In the genomic region with DNA sequence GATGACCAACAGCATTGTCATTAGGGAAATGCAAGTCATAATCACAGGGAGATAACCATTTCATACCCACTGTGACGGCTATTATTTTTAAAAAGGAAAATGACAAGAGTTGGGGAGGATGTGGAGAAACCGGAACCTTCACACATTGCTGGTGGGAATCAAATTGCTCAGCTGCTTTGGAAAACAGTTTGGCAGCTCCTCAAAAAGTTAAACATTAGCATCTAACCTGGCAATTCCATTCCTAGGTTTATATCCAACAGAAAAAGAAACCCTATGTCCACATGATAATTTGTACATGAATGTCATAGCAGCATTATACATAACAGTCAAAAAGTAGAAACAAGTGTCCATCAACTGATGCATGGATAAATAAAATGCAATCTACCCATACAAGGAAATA, we compare ENCODE assay signal across 27 cellular contexts. TPM values are rescaled to one million over a fixed set of nuclear protein-coding genes. Genes with fewer than 3 reads are reported as not detected.
DNase-seq lines count a peak whose midpoint lies in the region; ATAC-seq, FAIRE-seq and TF ChIP-seq lines count a peak whose summit lies in the region.
"Had no signal": no experiment of that assay in that cellular context is flagged by ENCODE, and none has a peak within 500 bp of the region (broad histone marks: within the 10 kb centered on the region; RNA-seq: fewer than 3 reads in every experiment).

No MANE protein-coding gene starts in this region.

- H3K9me3 ChIP-seq in mucosa of descending colon: no peaks in the 10 kb centered on the region
- no peaks in the 10 kb centered on the region for H3K9me3 ChIP-seq in effector memory CD4-positive, alpha-beta T cell (ENCODE audit: control insufficient read depth, low read length)
- H3K9me3 ChIP-seq: A549; BE2C; BLaER1 treated with 17β-estradiol and CSF1 and Interleukin-3, amounts not matched to agents 10 nM and 100 nM had no signal

- no peak overlapping the region for H3K4me3 ChIP-seq in mucosa of descending colon
- no peak overlapping the region for H3K4me3 ChIP-seq in effector memory CD4-positive, alpha-beta T cell (ENCODE audit: insufficient read depth, low read depth, low read length, poor library complexity, severe bottlenecking)
- H3K4me3 ChIP-seq: A549; BLaER1 treated with 17β-estradiol and CSF1 and Interleukin-3, amounts not matched to agents 10 nM and 100 nM; GM12878; GM23248 had no signal

- H3K36me3 ChIP-seq in mucosa of descending colon (ENCODE audit: low read depth): no peaks in the 10 kb centered on the region
- H3K36me3 ChIP-seq in effector memory CD4-positive, alpha-beta T cell (ENCODE audit: control insufficient read depth, insufficient read depth, low read length): no peaks in the 10 kb centered on the region
- H3K36me3 ChIP-seq: BE2C; BLaER1 treated with 17β-estradiol and CSF1 and Interleukin-3, amounts not matched to agents 10 nM and 100 nM had no signal

- no peak for DNase-seq in HTR-8/SVneo (ENCODE audit: insufficient read length, low spot score)
- DNase-seq in NCI-H146 treated with DMSO at 0.1 percent for 48 hours (lab: John Stamatoyannopoulos, UW; ENCODE audit: unreplicated experiment): peak; percentile 13
- peak; percentile 47 for DNase-seq in kidney tubule cell (ENCODE audit: low spot score)
- no peak for DNase-seq in mucosa of descending colon
- no peak for DNase-seq in GM19238 (ENCODE audit: insufficient read length, low spot score)
- no peak for DNase-seq in activated CD4-positive, alpha-beta memory T cell treated with anti-CD3 and anti-CD28 coated beads for 36 hours
- DNase-seq in effector memory CD4-positive, alpha-beta T cell: no peak
- no peak for DNase-seq in activated naive CD8-positive, alpha-beta T cell treated with anti-CD3 and anti-CD28 coated beads, Interleukin-2, amount 50 U/mL, for 24 hours
- DNase-seq: 8988T; ACHN; AML-193; BE2C; CD4-positive, alpha-beta T cell; CD8-positive, alpha-beta memory T cell; DMS 273 treated with DMSO at 0.1 percent for 48 hours; DMS79; EL; GDM1; GM23248; H7; HCEC 1CT had no signal

- no peaks in the 10 kb centered on the region for H3K9me3 Mint-ChIP-seq in activated CD4-positive, alpha-beta memory T cell treated with anti-CD3 and anti-CD28 coated beads for 36 hours
- no peaks in the 10 kb centered on the region for H3K9me3 Mint-ChIP-seq in activated naive CD8-positive, alpha-beta T cell treated with anti-CD3 and anti-CD28 coated beads, Interleukin-2, amount 50 U/mL, for 24 hours
- H3K9me3 Mint-ChIP-seq: CD4-positive, alpha-beta T cell; CD8-positive, alpha-beta memory T cell had no signal

- POLR2A ChIA-PET in activated CD4-positive, alpha-beta memory T cell treated with anti-CD3 and anti-CD28 coated beads for 36 hours (lab: Charles Lee): no interaction called here

- FAIRE-seq in HTR-8/SVneo (lab: Jason Lieb, UNC): peak; percentile 59
- FAIRE-seq: A549, D721Med, GM12878, H1 had no signal

- intact Hi-C loops in mucosa of descending colon (cut with DNase I, micrococcal nuclease): no loop called here
- intact Hi-C loops in activated CD4-positive, alpha-beta memory T cell treated with anti-CD3 and anti-CD28 coated beads for 36 hours (cut with micrococcal nuclease): no loop called here

- H3K27me3 Mint-ChIP-seq in activated CD4-positive, alpha-beta memory T cell treated with anti-CD3 and anti-CD28 coated beads for 36 hours: peaks cover 16% of the 10 kb centered on the region
- H3K27me3 Mint-ChIP-seq in activated naive CD8-positive, alpha-beta T cell treated with anti-CD3 and anti-CD28 coated beads, Interleukin-2, amount 50 U/mL, for 24 hours: peaks cover 6% of the 10 kb centered on the region
- H3K27me3 Mint-ChIP-seq: CD4-positive, alpha-beta T cell had no signal

- H3K27ac ChIP-seq in effector memory CD4-positive, alpha-beta T cell (ENCODE audit: insufficient read depth, low read length, poor library complexity, severe bottlenecking): no peak overlapping the region
- H3K27ac ChIP-seq: A549; BLaER1 treated with 17β-estradiol and CSF1 and Interleukin-3, amounts not matched to agents 10 nM and 100 nM; GM23248 had no signal

- no peaks in the 10 kb centered on the region for H3K27me3 ChIP-seq in effector memory CD4-positive, alpha-beta T cell (replicated peaks; ENCODE audit: control insufficient read depth, insufficient read depth, low read length, poor library complexity, severe bottlenecking)
- H3K27me3 ChIP-seq: BE2C; BLaER1 treated with 17β-estradiol and CSF1 and Interleukin-3, amounts not matched to agents 10 nM and 100 nM had no signal

- H3K4me1 ChIP-seq in mucosa of descending colon (ENCODE audit: low read depth): no peaks in the 10 kb centered on the region
- H3K4me1 ChIP-seq in effector memory CD4-positive, alpha-beta T cell (ENCODE audit: control insufficient read depth, insufficient read depth, low read length, poor library complexity, severe bottlenecking): no peaks in the 10 kb centered on the region
- H3K4me1 ChIP-seq: A549, BE2C had no signal

- no peak for TF ChIP-seq CTCF in mucosa of descending colon (IDR thresholded peaks at IDR 0.05)

- H3K36me3 Mint-ChIP-seq in activated CD4-positive, alpha-beta memory T cell treated with anti-CD3 and anti-CD28 coated beads for 36 hours: no peaks in the 10 kb centered on the region
- no peaks in the 10 kb centered on the region for H3K36me3 Mint-ChIP-seq in activated naive CD8-positive, alpha-beta T cell treated with anti-CD3 and anti-CD28 coated beads, Interleukin-2, amount 50 U/mL, for 24 hours (ENCODE audit: low read depth)
- H3K36me3 Mint-ChIP-seq: CD14-positive monocyte; CD8-positive, alpha-beta memory T cell had no signal

- H3K27ac Mint-ChIP-seq in activated CD4-positive, alpha-beta memory T cell treated with anti-CD3 and anti-CD28 coated beads for 36 hours: no peak overlapping the region
- no peak overlapping the region for H3K27ac Mint-ChIP-seq in activated naive CD8-positive, alpha-beta T cell treated with anti-CD3 and anti-CD28 coated beads, Interleukin-2, amount 50 U/mL, for 24 hours
- H3K27ac Mint-ChIP-seq: CD14-positive monocyte; CD4-positive, alpha-beta T cell; CD8-positive, alpha-beta memory T cell had no signal

- no peaks in the 10 kb centered on the region for H3K4me1 Mint-ChIP-seq in activated CD4-positive, alpha-beta memory T cell treated with anti-CD3 and anti-CD28 coated beads for 36 hours (ENCODE audit: low read depth)
- no peaks in the 10 kb centered on the region for H3K4me1 Mint-ChIP-seq in activated naive CD8-positive, alpha-beta T cell treated with anti-CD3 and anti-CD28 coated beads, Interleukin-2, amount 50 U/mL, for 24 hours
- H3K4me1 Mint-ChIP-seq: CD14-positive monocyte; CD8-positive, alpha-beta memory T cell had no signal

- peak; percentile 58 for ATAC-seq in mucosa of descending colon
- no peak for ATAC-seq in activated naive CD8-positive, alpha-beta T cell treated with anti-CD3 and anti-CD28 coated beads, Interleukin-2, amount 50 U/mL, for 24 hours
- ATAC-seq: A549, GM12878 had no signal

- H3K4me3 Mint-ChIP-seq in activated CD4-positive, alpha-beta memory T cell treated with anti-CD3 and anti-CD28 coated beads for 36 hours: no peak overlapping the region
- no peak overlapping the region for H3K4me3 Mint-ChIP-seq in activated naive CD8-positive, alpha-beta T cell treated with anti-CD3 and anti-CD28 coated beads, Interleukin-2, amount 50 U/mL, for 24 hours
- H3K4me3 Mint-ChIP-seq: CD14-positive monocyte; CD4-positive, alpha-beta T cell; CD8-positive, alpha-beta memory T cell had no signal

- CTCF ChIA-PET in activated CD4-positive, alpha-beta memory T cell treated with anti-CD3 and anti-CD28 coated beads for 36 hours (lab: Charles Lee): no interaction called here

RNA-seq across cellular contexts. Expression of gene KCNG3, which starts 58.1 kb away (rescaled TPM):
- 1 to 10 TPM; 2.6 to 5.0 (median 3.2) TPM for total RNA-seq in mucosa of descending colon
- total RNA-seq in activated CD4-positive, alpha-beta memory T cell treated with anti-CD3 and anti-CD28 coated beads for 36 hours: not detected
- total RNA-seq: GM23248 had no signal

Comparison
In these comparisons a context has a peak if more than half of its experiments do, and no peak if none do; other contexts are left out.
1. DNase-seq: peak in NCI-H146 treated with DMSO at 0.1 percent for 48 hours (single experiment) and kidney tubule cell (single experiment); none in HTR-8/SVneo (single experiment), mucosa of descending colon (0 of 3), GM19238 (single experiment), activated CD4-positive, alpha-beta memory T cell treated with anti-CD3 and anti-CD28 coated beads for 36 hours (single experiment), effector memory CD4-positive, alpha-beta T cell (0 of 3) and activated naive CD8-positive, alpha-beta T cell treated with anti-CD3 and anti-CD28 coated beads, Interleukin-2, amount 50 U/mL, for 24 hours (single experiment).